1 cellular context compared by ENCODE assay signal in the genomic region with DNA sequence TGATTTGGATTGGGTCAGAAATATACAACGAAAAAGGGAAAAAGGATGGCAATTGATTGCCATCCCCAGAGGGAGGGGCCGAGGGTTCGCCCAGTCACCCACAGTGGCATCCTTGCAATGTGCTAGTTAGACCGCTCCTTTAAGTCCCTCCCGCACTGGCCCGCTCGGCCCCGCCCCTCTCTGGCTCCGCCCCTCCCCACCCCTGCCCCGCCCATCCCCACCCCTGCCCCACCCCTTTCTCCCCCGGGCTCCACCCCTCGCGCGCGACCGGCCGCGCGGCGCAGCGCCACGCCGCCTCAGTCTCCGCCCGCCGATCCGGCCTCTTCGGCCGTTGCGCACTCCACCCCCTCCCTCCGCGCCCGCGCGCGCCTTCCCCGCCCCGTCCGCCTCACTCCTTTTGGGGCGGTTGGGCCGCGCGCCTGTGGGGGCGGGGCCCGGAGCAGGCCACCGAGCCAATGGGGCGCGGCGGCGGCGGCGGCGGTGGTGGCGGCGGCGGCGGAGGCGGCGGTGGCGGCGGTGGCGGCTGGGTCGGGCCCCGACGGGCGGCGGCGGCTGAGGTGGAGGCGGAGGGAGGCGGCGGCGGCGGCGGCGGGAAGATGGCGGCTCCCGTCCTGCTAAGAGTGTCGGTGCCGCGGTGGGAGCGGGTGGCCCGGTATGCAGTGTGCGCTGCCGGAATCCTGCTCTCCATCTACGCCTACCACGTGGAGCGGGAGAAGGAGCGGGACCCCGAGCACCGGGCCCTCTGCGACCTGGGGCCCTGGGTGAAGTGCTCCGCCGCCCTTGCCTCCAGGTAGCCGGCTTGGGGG.
TF ChIP-seq lines count a peak whose summit lies in the region.

Gene VKORC1L1, plus strand, starts transcription at position 299 of the 806 bp plus-strand sequence. Its CDS starts 298 bp downstream, at position 597.

TF ChIP-seq in K562, 482 proteins besides CTCF, POLR2A, EP300 and RAD21 (continued from another document and continues in another):
- TF ChIP-seq ZNF212 (CRISPR knock-in tag; IDR thresholded peaks at IDR 0.05) (no peak), TAF7 (tag; IDR thresholded peaks at IDR 0.05) (peak; percentile 49; the same call in 1 of the 2 replicates), MYC (IDR thresholded peaks at IDR 0.05; ENCODE audit: low read depth, low read length) (peak; percentile 54; the same call in 1 of the 2 replicates), MYC (CRISPR knock-in tag; IDR thresholded peaks at IDR 0.05; ENCODE audit: borderline replicate concordance, low read depth) (no peak), TEAD1 (CRISPR knock-in tag; IDR thresholded peaks at IDR 0.05) (no peak), ZFX (CRISPR knock-in tag; IDR thresholded peaks at IDR 0.05) (peak; percentile 81), YY1 (IDR thresholded peaks at IDR 0.05; ENCODE audit: borderline replicate concordance in 1 of 3, control insufficient read depth in 1 of 3, extremely low read depth in 1 of 3, insufficient read depth in 3 of 3, insufficient read length in 1 of 3, insufficient replicate concordance in 2 of 3, low read depth in 1 of 3, low read length in 2 of 3) (peak; percentile 26 to 74 (median 63)), RBBP5 (IDR thresholded peaks at IDR 0.05; ENCODE audit: borderline replicate concordance, insufficient read depth, low read length, poor library complexity, severe bottlenecking) (peak; percentile 63), STAG1 (CRISPR knock-in tag; IDR thresholded peaks at IDR 0.05; ENCODE audit: borderline replicate concordance) (no peak), C11orf30 (IDR thresholded peaks at IDR 0.05; ENCODE audit: low read depth) (no peak), CSDE1 (IDR thresholded peaks at IDR 0.05) (no peak), PCBP1 (IDR thresholded peaks at IDR 0.05; ENCODE audit: low read depth, low read length, poor library complexity, severe bottlenecking) (peak; percentile 48), ZNF518B (CRISPR knock-in tag; IDR thresholded peaks at IDR 0.05) (no peak), RBFOX2 (IDR thresholded peaks at IDR 0.05; ENCODE audit: low read depth, low read length) (peak; percentile 77), RB1 (IDR thresholded peaks at IDR 0.05; ENCODE audit: low read depth) (peak; percentile 53), ZNF75A (CRISPR knock-in tag; IDR thresholded peaks at IDR 0.05) (no peak), VEZF1 (CRISPR knock-in tag; IDR thresholded peaks at IDR 0.05) (peak; percentile 92), TRIM25 (IDR thresholded peaks at IDR 0.05; ENCODE audit: borderline replicate concordance) (no peak), HMGN3 (IDR thresholded peaks at IDR 0.05; ENCODE audit: borderline replicate concordance, extremely low read depth, insufficient read length, low read depth, low read length) (peak; percentile 26), NR2C2 (CRISPR knock-in tag; IDR thresholded peaks at IDR 0.05) (no peak), NR2C2 (tag; IDR thresholded peaks at IDR 0.05) (no peak), SREBF2 (CRISPR knock-in tag; IDR thresholded peaks at IDR 0.05) (no peak), CHD1 (IDR thresholded peaks at IDR 0.05; ENCODE audit: low read length) (peak; percentile 55), BRD9 (IDR thresholded peaks at IDR 0.05; ENCODE audit: low read depth, partially characterized antibody) (no peak), ARID1B (IDR thresholded peaks at IDR 0.05) (no peak), ARID4B (CRISPR knock-in tag; IDR thresholded peaks at IDR 0.05) (peak; percentile 52; the same call in 1 of the 2 replicates), MAZ (CRISPR knock-in tag; conservative IDR thresholded peaks at IDR 0.05 in 1 of 2, IDR thresholded peaks at IDR 0.05 in 1 of 2) (peak; percentile 53 to 78; a peak in 3 of 4 replicates), FOXK1 (CRISPR knock-in tag; IDR thresholded peaks at IDR 0.05; ENCODE audit: borderline replicate concordance) (no peak), HNRNPLL (IDR thresholded peaks at IDR 0.05; ENCODE audit: low read depth, low read length, poor library complexity, severe bottlenecking) (peak; percentile 82)
- TF ChIP-seq, protein P1, sequence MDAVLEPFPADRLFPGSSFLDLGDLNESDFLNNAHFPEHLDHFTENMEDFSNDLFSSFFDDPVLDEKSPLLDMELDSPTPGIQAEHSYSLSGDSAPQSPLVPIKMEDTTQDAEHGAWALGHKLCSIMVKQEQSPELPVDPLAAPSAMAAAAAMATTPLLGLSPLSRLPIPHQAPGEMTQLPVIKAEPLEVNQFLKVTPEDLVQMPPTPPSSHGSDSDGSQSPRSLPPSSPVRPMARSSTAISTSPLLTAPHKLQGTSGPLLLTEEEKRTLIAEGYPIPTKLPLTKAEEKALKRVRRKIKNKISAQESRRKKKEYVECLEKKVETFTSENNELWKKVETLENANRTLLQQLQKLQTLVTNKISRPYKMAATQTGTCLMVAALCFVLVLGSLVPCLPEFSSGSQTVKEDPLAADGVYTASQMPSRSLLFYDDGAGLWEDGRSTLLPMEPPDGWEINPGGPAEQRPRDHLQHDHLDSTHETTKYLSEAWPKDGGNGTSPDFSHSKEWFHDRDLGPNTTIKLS (IDR thresholded peaks at IDR 0.05; ENCODE audit: borderline replicate concordance, low read depth): no peak
- TF ChIP-seq, protein P2, sequence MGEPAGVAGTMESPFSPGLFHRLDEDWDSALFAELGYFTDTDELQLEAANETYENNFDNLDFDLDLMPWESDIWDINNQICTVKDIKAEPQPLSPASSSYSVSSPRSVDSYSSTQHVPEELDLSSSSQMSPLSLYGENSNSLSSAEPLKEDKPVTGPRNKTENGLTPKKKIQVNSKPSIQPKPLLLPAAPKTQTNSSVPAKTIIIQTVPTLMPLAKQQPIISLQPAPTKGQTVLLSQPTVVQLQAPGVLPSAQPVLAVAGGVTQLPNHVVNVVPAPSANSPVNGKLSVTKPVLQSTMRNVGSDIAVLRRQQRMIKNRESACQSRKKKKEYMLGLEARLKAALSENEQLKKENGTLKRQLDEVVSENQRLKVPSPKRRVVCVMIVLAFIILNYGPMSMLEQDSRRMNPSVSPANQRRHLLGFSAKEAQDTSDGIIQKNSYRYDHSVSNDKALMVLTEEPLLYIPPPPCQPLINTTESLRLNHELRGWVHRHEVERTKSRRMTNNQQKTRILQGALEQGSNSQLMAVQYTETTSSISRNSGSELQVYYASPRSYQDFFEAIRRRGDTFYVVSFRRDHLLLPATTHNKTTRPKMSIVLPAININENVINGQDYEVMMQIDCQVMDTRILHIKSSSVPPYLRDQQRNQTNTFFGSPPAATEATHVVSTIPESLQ (CRISPR knock-in tag; IDR thresholded peaks at IDR 0.05): no peak
- TF ChIP-seq, protein P3, sequence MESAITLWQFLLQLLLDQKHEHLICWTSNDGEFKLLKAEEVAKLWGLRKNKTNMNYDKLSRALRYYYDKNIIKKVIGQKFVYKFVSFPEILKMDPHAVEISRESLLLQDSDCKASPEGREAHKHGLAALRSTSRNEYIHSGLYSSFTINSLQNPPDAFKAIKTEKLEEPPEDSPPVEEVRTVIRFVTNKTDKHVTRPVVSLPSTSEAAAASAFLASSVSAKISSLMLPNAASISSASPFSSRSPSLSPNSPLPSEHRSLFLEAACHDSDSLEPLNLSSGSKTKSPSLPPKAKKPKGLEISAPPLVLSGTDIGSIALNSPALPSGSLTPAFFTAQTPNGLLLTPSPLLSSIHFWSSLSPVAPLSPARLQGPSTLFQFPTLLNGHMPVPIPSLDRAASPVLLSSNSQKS (CRISPR knock-in tag; IDR thresholded peaks at IDR 0.05): no peak
- TF ChIP-seq, protein P4, sequence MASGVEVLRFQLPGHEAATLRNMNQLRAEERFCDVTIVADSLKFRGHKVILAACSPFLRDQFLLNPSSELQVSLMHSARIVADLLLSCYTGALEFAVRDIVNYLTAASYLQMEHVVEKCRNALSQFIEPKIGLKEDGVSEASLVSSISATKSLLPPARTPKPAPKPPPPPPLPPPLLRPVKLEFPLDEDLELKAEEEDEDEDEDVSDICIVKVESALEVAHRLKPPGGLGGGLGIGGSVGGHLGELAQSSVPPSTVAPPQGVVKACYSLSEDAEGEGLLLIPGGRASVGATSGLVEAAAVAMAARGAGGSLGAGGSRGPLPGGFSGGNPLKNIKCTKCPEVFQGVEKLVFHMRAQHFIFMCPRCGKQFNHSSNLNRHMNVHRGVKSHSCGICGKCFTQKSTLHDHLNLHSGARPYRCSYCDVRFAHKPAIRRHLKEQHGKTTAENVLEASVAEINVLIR (CRISPR knock-in tag; IDR thresholded peaks at IDR 0.05): no peak
- TF ChIP-seq, protein P5, sequence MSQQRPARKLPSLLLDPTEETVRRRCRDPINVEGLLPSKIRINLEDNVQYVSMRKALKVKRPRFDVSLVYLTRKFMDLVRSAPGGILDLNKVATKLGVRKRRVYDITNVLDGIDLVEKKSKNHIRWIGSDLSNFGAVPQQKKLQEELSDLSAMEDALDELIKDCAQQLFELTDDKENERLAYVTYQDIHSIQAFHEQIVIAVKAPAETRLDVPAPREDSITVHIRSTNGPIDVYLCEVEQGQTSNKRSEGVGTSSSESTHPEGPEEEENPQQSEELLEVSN (IDR thresholded peaks at IDR 0.05; ENCODE audit: borderline replicate concordance in 1 of 2, extremely low read depth in 1 of 2, insufficient read depth in 1 of 2, insufficient read length in 1 of 2, low read depth in 1 of 2, low read length in 1 of 2, poor library complexity in 1 of 2, severe bottlenecking in 1 of 2): peak in 1 of 2 experiments; percentile 51
